1 cellular context compared by ENCODE assay signal in genomic region chr6:31559958-31560696, GRCh38.
A peak's percentile ranks its signal among the peaks of the same experiment; 100 is the strongest.
TF ChIP-seq lines count a peak whose summit lies in the region.

No MANE protein-coding gene starts in this region.

TF ChIP-seq in K562, 482 proteins besides CTCF, POLR2A, EP300 and RAD21 (continued from another document and continues in another):
- no peak for TF ChIP-seq SRSF9 (IDR thresholded peaks at IDR 0.05; ENCODE audit: borderline replicate concordance, low read depth, low read length)
- TF ChIP-seq SRSF3 (IDR thresholded peaks at IDR 0.05; ENCODE audit: insufficient read depth, low read length): no peak
- no peak for TF ChIP-seq KHSRP (IDR thresholded peaks at IDR 0.05)
- TF ChIP-seq ZBTB43 (CRISPR knock-in tag; IDR thresholded peaks at IDR 0.05): no peak
- TF ChIP-seq GTF2A2 (tag; IDR thresholded peaks at IDR 0.05): no peak
- TF ChIP-seq BMI1 (IDR thresholded peaks at IDR 0.05; ENCODE audit: low read length): no peak
- 0 out of 2 replicates have a peak, but pooled peaks have one; percentile 11 for TF ChIP-seq MAFK (IDR thresholded peaks at IDR 0.05; ENCODE audit: low read length)
- no peak for TF ChIP-seq KLF16 (IDR thresholded peaks at IDR 0.05)
- no peak for TF ChIP-seq RBM25 (IDR thresholded peaks at IDR 0.05; ENCODE audit: low read depth, low read length, severe bottlenecking)
- peak; percentile 43; the same call in 1 of the 2 replicates for TF ChIP-seq MITF (IDR thresholded peaks at IDR 0.05)
- TF ChIP-seq BACH1 (tag; IDR thresholded peaks at IDR 0.05): no peak
- no peak for TF ChIP-seq NR2C2 (CRISPR knock-in tag; IDR thresholded peaks at IDR 0.05)
- TF ChIP-seq NR2C2 (tag; IDR thresholded peaks at IDR 0.05): peak; percentile 70
- TF ChIP-seq RBM34 (IDR thresholded peaks at IDR 0.05; ENCODE audit: borderline replicate concordance, insufficient read depth, low read length): no peak
- no peak for TF ChIP-seq FOXP1 (CRISPR knock-in tag; IDR thresholded peaks at IDR 0.05)
- TF ChIP-seq ETV6 (IDR thresholded peaks at IDR 0.05; ENCODE audit: borderline replicate concordance in 1 of 2, low read depth in 2 of 2, low read length in 1 of 2): peak; percentile 69 to 88; a peak in 3 of 4 replicates
- no peak for TF ChIP-seq ETV6 (CRISPR knock-in tag; IDR thresholded peaks at IDR 0.05; ENCODE audit: borderline replicate concordance)
- no peak for TF ChIP-seq DACH1 (IDR thresholded peaks at IDR 0.05; ENCODE audit: partially characterized antibody)
- peak; percentile 73; the same call in 1 of the 2 replicates for TF ChIP-seq SMARCE1 (IDR thresholded peaks at IDR 0.05)
- no peak for TF ChIP-seq BRD4 (IDR thresholded peaks at IDR 0.05)
- TF ChIP-seq ZBTB26 (CRISPR knock-in tag; IDR thresholded peaks at IDR 0.05): 0 out of 2 replicates have a peak, but pooled peaks have one; percentile 14
- TF ChIP-seq ZNF407 (IDR thresholded peaks at IDR 0.05; ENCODE audit: low read depth): no peak
- TF ChIP-seq HEY1 (CRISPR knock-in tag; IDR thresholded peaks at IDR 0.05; ENCODE audit: borderline replicate concordance): no peak
- no peak for TF ChIP-seq GTF2B (IDR thresholded peaks at IDR 0.05; ENCODE audit: extremely low read depth, insufficient read length)
- TF ChIP-seq XRCC3 (IDR thresholded peaks at IDR 0.05): no peak
- TF ChIP-seq E4F1 (CRISPR knock-in tag; IDR thresholded peaks at IDR 0.05; ENCODE audit: borderline replicate concordance): no peak
- TF ChIP-seq ZC3H4 (CRISPR knock-in tag; IDR thresholded peaks at IDR 0.05; ENCODE audit: borderline replicate concordance): no peak
- TF ChIP-seq MTA2 (IDR thresholded peaks at IDR 0.05; ENCODE audit: low read depth): no peak
- no peak for TF ChIP-seq FIP1L1 (IDR thresholded peaks at IDR 0.05; ENCODE audit: low read depth, low read length, poor library complexity, severe bottlenecking)
- TF ChIP-seq ARNT (IDR thresholded peaks at IDR 0.05): no peak
- TF ChIP-seq RB1 (IDR thresholded peaks at IDR 0.05; ENCODE audit: low read depth): no peak
- TF ChIP-seq ZNF431 (CRISPR knock-in tag; IDR thresholded peaks at IDR 0.05): 0 out of 2 replicates have a peak, but pooled peaks have one; percentile 26
- no peak for TF ChIP-seq BRD9 (IDR thresholded peaks at IDR 0.05; ENCODE audit: low read depth, partially characterized antibody)
- TF ChIP-seq PBX2 (CRISPR knock-in tag; IDR thresholded peaks at IDR 0.05; ENCODE audit: low read depth): no peak
- no peak for TF ChIP-seq PBX2 (tag; conservative IDR thresholded peaks at IDR 0.05; ENCODE audit: low read depth)
- no peak for TF ChIP-seq ZNF449 (CRISPR knock-in tag; IDR thresholded peaks at IDR 0.05)
- no peak for TF ChIP-seq CEBPZ (IDR thresholded peaks at IDR 0.05; ENCODE audit: borderline replicate concordance, low read depth, low read length)
